In genomic region chrX:132791725-132792124, GRCh38 we compare ENCODE assay signal across 27 cellular contexts.
"Had no signal": no experiment of that assay in that cellular context is flagged by ENCODE, and none has a peak within 500 bp of the region (broad histone marks: within the 10 kb centered on the region; RNA-seq: fewer than 3 reads in every experiment).

No MANE protein-coding gene starts in this region.

- H3K79me2 ChIP-seq: hepatocyte had no signal

- H3K36me3 Mint-ChIP-seq: immature natural killer cell, memory B cell, naive B cell had no signal

- ATAC-seq: foreskin keratinocyte, gastroesophageal sphincter, heart left ventricle, left colon, left lobe of liver, left ventricle myocardium superior, mucosa of descending colon had no signal

- H3K9me3 Mint-ChIP-seq: immature natural killer cell, memory B cell had no signal

- H2AFZ ChIP-seq: hepatocyte had no signal

- H3K27me3 Mint-ChIP-seq: naive B cell had no signal

- H3K4me2 ChIP-seq: hepatocyte had no signal

- H3K4me3 Mint-ChIP-seq: immature natural killer cell, memory B cell, mesothelial cell of epicardium, naive B cell had no signal

- H3K4me3 ChIP-seq: coronary artery, dorsolateral prefrontal cortex, esophagus muscularis mucosa, gastroesophageal sphincter, heart left ventricle, hepatocyte, lower lobe of right lung, mucosa of descending colon had no signal

- H3K27ac Mint-ChIP-seq: immature natural killer cell, memory B cell, mesothelial cell of epicardium, naive B cell had no signal

- H3K27ac ChIP-seq: coronary artery, dorsolateral prefrontal cortex, esophagus muscularis mucosa, foreskin keratinocyte, gastroesophageal sphincter, heart left ventricle, hepatocyte, lower lobe of right lung had no signal

- DNase-seq: dermis blood vessel endothelial cell; dorsolateral prefrontal cortex; effector CD4-positive, alpha-beta T cell; effector memory CD4-positive, alpha-beta T cell; foreskin keratinocyte; heart left ventricle; hypothalamus; immature natural killer cell; islet precursor cell; kidney; kidney glomerular epithelial cell; left colon; left ventricle myocardium superior; lower lobe of right lung; mammary epithelial cell; mesendoderm; mucosa of descending colon; naive B cell had no signal

- H3K27me3 ChIP-seq: esophagus muscularis mucosa, foreskin keratinocyte, gastroesophageal sphincter, hepatocyte had no signal

- H3K36me3 ChIP-seq: esophagus muscularis mucosa, gastroesophageal sphincter, heart left ventricle, lower lobe of right lung had no signal

- H3K4me1 ChIP-seq: esophagus muscularis mucosa, foreskin keratinocyte, gastroesophageal sphincter, heart left ventricle, lower lobe of right lung had no signal

- FAIRE-seq: endothelial cell of umbilical vein, frontal cortex had no signal

- H3K4me1 Mint-ChIP-seq: immature natural killer cell, memory B cell, naive B cell had no signal

- H3K9me3 ChIP-seq: esophagus muscularis mucosa, gastroesophageal sphincter, heart left ventricle, lower lobe of right lung, mucosa of descending colon had no signal
